In genomic region chr3:65406470-65406869, GRCh38 we compare ENCODE assay signal across 1 cellular context.
TF ChIP-seq lines count a peak whose summit lies in the region.

No MANE protein-coding gene starts in this region.

TF ChIP-seq in HepG2, 621 proteins besides CTCF, POLR2A, EP300 and RAD21 (continued from another document):
- TF ChIP-seq, protein P1, sequence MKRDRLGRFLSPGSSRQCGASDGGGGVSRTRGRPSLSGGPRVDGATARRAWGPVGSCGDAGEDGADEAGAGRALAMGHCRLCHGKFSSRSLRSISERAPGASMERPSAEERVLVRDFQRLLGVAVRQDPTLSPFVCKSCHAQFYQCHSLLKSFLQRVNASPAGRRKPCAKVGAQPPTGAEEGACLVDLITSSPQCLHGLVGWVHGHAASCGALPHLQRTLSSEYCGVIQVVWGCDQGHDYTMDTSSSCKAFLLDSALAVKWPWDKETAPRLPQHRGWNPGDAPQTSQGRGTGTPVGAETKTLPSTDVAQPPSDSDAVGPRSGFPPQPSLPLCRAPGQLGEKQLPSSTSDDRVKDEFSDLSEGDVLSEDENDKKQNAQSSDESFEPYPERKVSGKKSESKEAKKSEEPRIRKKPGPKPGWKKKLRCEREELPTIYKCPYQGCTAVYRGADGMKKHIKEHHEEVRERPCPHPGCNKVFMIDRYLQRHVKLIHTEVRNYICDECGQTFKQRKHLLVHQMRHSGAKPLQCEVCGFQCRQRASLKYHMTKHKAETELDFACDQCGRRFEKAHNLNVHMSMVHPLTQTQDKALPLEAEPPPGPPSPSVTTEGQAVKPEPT (CRISPR knock-in tag; IDR thresholded peaks at IDR 0.05; ENCODE audit: low read depth): no peak
- TF ChIP-seq HNF4A (CRISPR knock-in tag; IDR thresholded peaks at IDR 0.05) (peak; percentile 55), SOX13 (IDR thresholded peaks at IDR 0.05) (no peak), SOX13 (CRISPR knock-in tag; conservative IDR thresholded peaks at IDR 0.05 in 1 of 2, IDR thresholded peaks at IDR 0.05 in 1 of 2) (peak in 1 of 2 experiments; percentile 39; a peak in 1 of 4 replicates), ATF4 (CRISPR knock-in tag; IDR thresholded peaks at IDR 0.05) (peak in 1 of 2 experiments; percentile 77; a peak in 2 of 4 replicates), LCORL (IDR thresholded peaks at IDR 0.05) (no peak), LCORL (CRISPR knock-in tag; IDR thresholded peaks at IDR 0.05) (peak; percentile 55; the same call in 1 of the 2 replicates), POGK (CRISPR knock-in tag; conservative IDR thresholded peaks at IDR 0.05) (no peak), ZNF234 (CRISPR knock-in tag; conservative IDR thresholded peaks at IDR 0.05) (no peak), RXRB (CRISPR knock-in tag; IDR thresholded peaks at IDR 0.05; ENCODE audit: borderline replicate concordance) (0 out of 2 replicates have a peak, but pooled peaks have one; percentile 24), ZBTB8A (CRISPR knock-in tag; IDR thresholded peaks at IDR 0.05; ENCODE audit: borderline replicate concordance, low read depth) (no peak), STAT5B (CRISPR knock-in tag; IDR thresholded peaks at IDR 0.05) (no peak), HOMEZ (CRISPR knock-in tag; IDR thresholded peaks at IDR 0.05; ENCODE audit: low read depth) (peak; percentile 41; the same call in 1 of the 2 replicates), IKZF1 (IDR thresholded peaks at IDR 0.05) (no peak), NBN (conservative IDR thresholded peaks at IDR 0.05) (no peak), AHDC1 (CRISPR knock-in tag; IDR thresholded peaks at IDR 0.05; ENCODE audit: borderline replicate concordance) (0 out of 2 replicates have a peak, but pooled peaks have one; percentile 24), RFX5 (IDR thresholded peaks at IDR 0.05; ENCODE audit: low read depth, low read length) (no peak), RBFOX2 (IDR thresholded peaks at IDR 0.05; ENCODE audit: low read depth, low read length) (no peak), TBL1XR1 (IDR thresholded peaks at IDR 0.05; ENCODE audit: borderline replicate concordance, low read length, partially characterized antibody) (peak; percentile 56), ATF7 (IDR thresholded peaks at IDR 0.05) (no peak), ATF7 (CRISPR knock-in tag; IDR thresholded peaks at IDR 0.05) (no peak), TEF (CRISPR knock-in tag; IDR thresholded peaks at IDR 0.05) (peak; percentile 53; the same call in 1 of the 2 replicates), MNT (IDR thresholded peaks at IDR 0.05) (peak; percentile 41; the same call in 1 of the 2 replicates), SSRP1 (CRISPR knock-in tag; IDR thresholded peaks at IDR 0.05) (peak; percentile 39; the same call in 1 of the 2 replicates), SMAD3 (CRISPR knock-in tag; IDR thresholded peaks at IDR 0.05) (peak; percentile 63; the same call in 1 of the 2 replicates), ZNF263 (CRISPR knock-in tag; IDR thresholded peaks at IDR 0.05) (no peak), FOXP1 (IDR thresholded peaks at IDR 0.05) (no peak), FOXP1 (CRISPR knock-in tag; IDR thresholded peaks at IDR 0.05) (0 out of 2 replicates have a peak, but pooled peaks have one; percentile 19)
